Comparison of ENCODE assay signal across 15 cellular contexts in the genomic region with DNA sequence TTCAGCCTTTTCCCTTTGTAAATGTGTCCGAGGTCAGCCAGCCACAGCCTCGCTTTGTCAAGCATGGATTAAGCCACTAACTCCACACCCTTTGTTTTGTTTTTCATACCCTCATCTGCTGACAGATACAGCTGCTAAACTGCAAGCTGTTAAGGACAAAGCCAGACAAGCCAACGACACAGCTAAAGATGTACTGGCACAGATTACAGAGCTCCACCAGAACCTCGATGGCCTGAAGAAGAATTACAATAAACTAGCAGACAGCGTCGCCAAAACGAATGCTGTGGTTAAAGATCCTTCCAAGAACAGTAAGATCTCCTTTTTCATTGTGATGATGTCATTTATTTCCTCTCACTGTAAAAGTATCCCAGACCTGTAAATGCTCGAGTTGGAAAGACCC.
DNase-seq lines count a peak whose midpoint lies in the region; ATAC-seq, FAIRE-seq and TF ChIP-seq lines count a peak whose summit lies in the region.
"Had no signal": no experiment of that assay in that cellular context is flagged by ENCODE, and none has a peak within 500 bp of the region (broad histone marks: within the 10 kb centered on the region; RNA-seq: fewer than 3 reads in every experiment).

No MANE protein-coding gene starts in this region.

- H3K4me3 ChIP-seq in AG09309 (ENCODE audit: control insufficient read depth, low read depth, low read length): no peak overlapping the region
- H3K4me3 ChIP-seq in HUES64 (ENCODE audit: low read length): no peak overlapping the region
- H3K4me3 ChIP-seq in astrocyte of the cerebellum (ENCODE audit: low read depth, low read length): no peak overlapping the region
- H3K4me3 ChIP-seq in right atrium auricular region: no peak overlapping the region
- no peak overlapping the region for H3K4me3 ChIP-seq in small intestine (ENCODE audit: low read depth in 1 of 2, low read length in 2 of 2)
- H3K4me3 ChIP-seq: BLaER1 treated with 17β-estradiol and CSF1 and Interleukin-3, amounts not matched to agents 10 nM and 100 nM; esophagus muscularis mucosa; GM12878; thyroid gland had no signal

- peak; percentile 1 for DNase-seq in AG09309 (ENCODE audit: low read depth)
- peak; percentile 67 for DNase-seq in astrocyte of the cerebellum (ENCODE audit: low read depth)
- no peak for DNase-seq in right atrium auricular region (ENCODE audit: low spot score)
- no peak for DNase-seq in kidney glomerular epithelial cell (lab: John Stamatoyannopoulos, UW)
- DNase-seq in small intestine: no peak
- no peak for DNase-seq in GOT3 (lab: John Stamatoyannopoulos, UW)
- DNase-seq: activated B cell treated with CpG ODN at 0.5 μM for 24 hours, NCI-H446 treated with DMSO at 0.1 percent for 48 hours, thyroid gland had no signal

- H3K27me3 ChIP-seq in HUES64 (ENCODE audit: insufficient read depth, low read length): no peaks in the 10 kb centered on the region
- no peaks in the 10 kb centered on the region for H3K27me3 ChIP-seq in right atrium auricular region
- no peaks in the 10 kb centered on the region for H3K27me3 ChIP-seq in small intestine (ENCODE audit: control insufficient read depth in 2 of 2, insufficient read depth in 2 of 2, low read length in 2 of 2)
- H3K27me3 ChIP-seq: BLaER1 treated with 17β-estradiol and CSF1 and Interleukin-3, amounts not matched to agents 10 nM and 100 nM; esophagus muscularis mucosa; thyroid gland had no signal

- H3K4me1 ChIP-seq in HUES64 (ENCODE audit: insufficient read depth, low read length) (peaks cover 20% of the 10 kb centered on the region), right atrium auricular region (peaks cover 0 to 16% of the 10 kb centered on the region in 2 donors), small intestine (ENCODE audit: control insufficient read depth in 2 of 2, insufficient read depth in 1 of 2, low read depth in 1 of 2, low read length in 1 of 2) (no peaks in the 10 kb centered on the region)
- H3K4me1 ChIP-seq: BLaER1 treated with 17β-estradiol and CSF1 and Interleukin-3, amounts not matched to agents 10 nM and 100 nM; thyroid gland had no signal

- TF ChIP-seq CTCF in AG09309 (IDR thresholded peaks at IDR 0.05; ENCODE audit: control insufficient read depth, insufficient read depth, low read depth, low read length, missing control alignments): no peak
- TF ChIP-seq CTCF in astrocyte of the cerebellum (IDR thresholded peaks at IDR 0.05; ENCODE audit: low read depth, low read length, missing control alignments): peak; percentile 26
- TF ChIP-seq CTCF in right atrium auricular region (IDR thresholded peaks at IDR 0.05): no peak

- in situ Hi-C loops in astrocyte of the cerebellum (cut with HindIII; ENCODE audit: low sequenced_read_pairs): no loop called here

- FAIRE-seq in small intestine (lab: Jason Lieb, UNC): no peak
- FAIRE-seq: GM12878 had no signal

- H3K9me3 ChIP-seq in HUES64 (ENCODE audit: insufficient read depth, low read depth, low read length) (no peaks in the 10 kb centered on the region), right atrium auricular region (no peaks in the 10 kb centered on the region), small intestine (ENCODE audit: control insufficient read depth, low read depth) (no peaks in the 10 kb centered on the region)
- H3K9me3 ChIP-seq: BLaER1 treated with 17β-estradiol and CSF1 and Interleukin-3, amounts not matched to agents 10 nM and 100 nM; esophagus muscularis mucosa; thyroid gland had no signal

- no peak overlapping the region for H3K9ac ChIP-seq in HUES64 (ENCODE audit: low read depth, low read length)
- H3K9ac ChIP-seq: BLaER1 treated with 17β-estradiol and CSF1 and Interleukin-3, amounts not matched to agents 10 nM and 100 nM had no signal

- no peak for ATAC-seq in HG03565 (IDR thresholded peaks at IDR 0.05; ENCODE audit: unreplicated experiment)
- ATAC-seq: GM12878 had no signal

- 32% methylated on average over 8 of the region's 8 CpGs for WGBS in HUES64
- WGBS in small intestine, 3 donors: 41 to 52% (median 44%) methylated on average over 8 of the region's 8 CpGs

- H3K27ac ChIP-seq in HUES64 (ENCODE audit: low read depth, low read length): peak overlapping the region; percentile 49; the same call in 1 of the 2 replicates
- peak overlapping the region; percentile 11 to 62 for H3K27ac ChIP-seq in right atrium auricular region
- H3K27ac ChIP-seq in small intestine (ENCODE audit: low read depth in 1 of 2, low read length in 1 of 2): no peak overlapping the region
- H3K27ac ChIP-seq: BLaER1 treated with 17β-estradiol and CSF1 and Interleukin-3, amounts not matched to agents 10 nM and 100 nM; esophagus muscularis mucosa; HL-60; thyroid gland had no signal

- H3K36me3 ChIP-seq in HUES64 (ENCODE audit: insufficient read depth, low read length): no peaks in the 10 kb centered on the region
- peaks cover 9% of the 10 kb centered on the region for H3K36me3 ChIP-seq in right atrium auricular region
- no peaks in the 10 kb centered on the region for H3K36me3 ChIP-seq in small intestine (ENCODE audit: control insufficient read depth in 2 of 2, insufficient read depth in 2 of 2, low read length in 2 of 2)
- H3K36me3 ChIP-seq: BLaER1 treated with 17β-estradiol and CSF1 and Interleukin-3, amounts not matched to agents 10 nM and 100 nM; thyroid gland had no signal

Comparison
In these comparisons a context has a peak if more than half of its experiments do, and no peak if none do; other contexts are left out.
1. DNase-seq: peak in AG09309 (single experiment) and astrocyte of the cerebellum (single experiment); none in right atrium auricular region (single experiment), kidney glomerular epithelial cell (single experiment), small intestine (single experiment) and GOT3 (single experiment).
2. H3K27ac ChIP-seq: peak in HUES64 (single experiment) and right atrium auricular region (2 of 2); none in small intestine (0 of 2).